ENCODE assay signal across 16 cellular contexts in the genomic region with DNA sequence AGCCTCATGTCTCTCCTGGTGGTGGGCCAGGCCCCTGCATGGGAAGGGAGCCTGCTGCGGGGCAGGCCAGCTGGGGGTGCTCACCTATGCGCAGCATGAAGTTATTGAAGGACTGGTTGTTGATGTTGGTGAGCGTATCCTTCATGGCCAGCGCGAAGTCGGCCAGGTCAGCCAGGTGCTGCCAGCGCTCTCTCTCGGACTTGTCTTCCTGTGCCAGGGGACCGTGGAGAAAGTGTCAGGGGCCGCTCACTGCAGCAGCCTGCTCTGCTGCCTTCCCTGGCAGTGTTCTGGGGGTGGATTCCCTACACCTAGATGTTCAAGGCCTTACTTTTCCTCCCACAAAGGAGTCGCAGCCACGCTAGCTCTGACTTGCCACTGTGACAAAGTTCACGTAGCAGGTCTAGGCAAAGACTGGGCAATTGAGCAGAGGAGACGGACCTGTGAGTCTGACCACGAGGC. TPM values are rescaled to one million over a fixed set of nuclear protein-coding genes. Genes with fewer than 3 reads are reported as not detected.
A peak's percentile ranks its signal among the peaks of the same experiment; 100 is the strongest.
DNase-seq lines count a peak whose midpoint lies in the region; ATAC-seq and TF ChIP-seq lines count a peak whose summit lies in the region.
"Had no signal": no experiment of that assay in that cellular context is flagged by ENCODE, and none has a peak within 500 bp of the region (broad histone marks: within the 10 kb centered on the region; RNA-seq: fewer than 3 reads in every experiment).

No MANE protein-coding gene starts in this region.

- WGBS in testis, 2 donors: 82 to 87% methylated on average over 12 to 15 of the region's 15 CpGs

- TF ChIP-seq CTCF in testis (IDR thresholded peaks at IDR 0.05): no peak

- H3K4me1 Mint-ChIP-seq in activated CD4-positive, alpha-beta memory T cell treated with anti-CD3 and anti-CD28 coated beads, Interleukin-2, amount 10 ng/mL, durations not matched to agents 7 days and 5 days: peaks cover 15% of the 10 kb centered on the region
- H3K4me1 Mint-ChIP-seq in activated CD4-positive, alpha-beta memory T cell treated with anti-CD3 and anti-CD28 coated beads for 36 hours (ENCODE audit: low read depth): peaks cover 11% of the 10 kb centered on the region
- H3K4me1 Mint-ChIP-seq in activated T-helper 17 cell treated with anti-CD3 and anti-CD28 coated beads, Interleukin-2, amount 50 U/mL, for 72 hours: peaks cover 7% of the 10 kb centered on the region

- H3K27ac Mint-ChIP-seq in activated CD4-positive, alpha-beta memory T cell treated with anti-CD3 and anti-CD28 coated beads, Interleukin-2, amount 10 ng/mL, durations not matched to agents 7 days and 5 days: no peak overlapping the region
- no peak overlapping the region for H3K27ac Mint-ChIP-seq in activated CD4-positive, alpha-beta memory T cell treated with anti-CD3 and anti-CD28 coated beads for 36 hours
- peak overlapping the region; percentile 72 for H3K27ac Mint-ChIP-seq in activated T-helper 17 cell treated with anti-CD3 and anti-CD28 coated beads, Interleukin-2, amount 50 U/mL, for 72 hours
- H3K27ac Mint-ChIP-seq: activated naive CD4-positive, alpha-beta T cell treated with anti-CD3 and anti-CD28 coated beads for 36 hours had no signal

- CTCF ChIA-PET in activated CD4-positive, alpha-beta memory T cell treated with anti-CD3 and anti-CD28 coated beads, Interleukin-2, amount 10 ng/mL, durations not matched to agents 7 days and 5 days (lab: Charles Lee): interaction anchor here (1.5 kb wide), 1 partner anchor 412 kb away, joined by 5 read pairs; no protein-coding TSS in a partner anchor
- CTCF ChIA-PET in activated CD4-positive, alpha-beta memory T cell treated with anti-CD3 and anti-CD28 coated beads for 36 hours (lab: Charles Lee): no interaction called here

- ATAC-seq in activated T-helper 17 cell treated with anti-CD3 and anti-CD28 coated beads, Interleukin-2, amount 50 U/mL, for 72 hours (replicated peaks): no peak
- ATAC-seq in GM19395 (IDR thresholded peaks at IDR 0.05; ENCODE audit: unreplicated experiment) (no peak), HG02571 (IDR thresholded peaks at IDR 0.05; ENCODE audit: unreplicated experiment) (no peak), GM18517 (IDR thresholded peaks at IDR 0.05; ENCODE audit: unreplicated experiment) (no peak)
- ATAC-seq: gastroesophageal sphincter had no signal

- no peak for TF ChIP-seq POLR2A in testis (IDR thresholded peaks at IDR 0.05)

- H3K9me3 Mint-ChIP-seq in activated CD4-positive, alpha-beta memory T cell treated with anti-CD3 and anti-CD28 coated beads, Interleukin-2, amount 10 ng/mL, durations not matched to agents 7 days and 5 days: no peaks in the 10 kb centered on the region
- no peaks in the 10 kb centered on the region for H3K9me3 Mint-ChIP-seq in activated CD4-positive, alpha-beta memory T cell treated with anti-CD3 and anti-CD28 coated beads for 36 hours
- H3K9me3 Mint-ChIP-seq in activated T-helper 17 cell treated with anti-CD3 and anti-CD28 coated beads, Interleukin-2, amount 50 U/mL, for 72 hours: no peaks in the 10 kb centered on the region
- H3K9me3 Mint-ChIP-seq: activated naive CD4-positive, alpha-beta T cell treated with anti-CD3 and anti-CD28 coated beads for 36 hours had no signal

- H3K9me3 ChIP-seq in testis: no peaks in the 10 kb centered on the region
- H3K9me3 ChIP-seq: breast epithelium, gastroesophageal sphincter, thoracic aorta had no signal

- POLR2A ChIA-PET in activated CD4-positive, alpha-beta memory T cell treated with anti-CD3 and anti-CD28 coated beads, Interleukin-2, amount 10 ng/mL, durations not matched to agents 7 days and 5 days (lab: Charles Lee): no interaction called here
- POLR2A ChIA-PET in activated CD4-positive, alpha-beta memory T cell treated with anti-CD3 and anti-CD28 coated beads for 36 hours (lab: Charles Lee): interaction anchor here (2.0 kb wide), 1 partner anchor 29 kb away, joined by 6 read pairs; a partner anchor contains a TSS

- H3K36me3 Mint-ChIP-seq in activated CD4-positive, alpha-beta memory T cell treated with anti-CD3 and anti-CD28 coated beads, Interleukin-2, amount 10 ng/mL, durations not matched to agents 7 days and 5 days (ENCODE audit: low read depth): peaks cover 81% of the 10 kb centered on the region
- H3K36me3 Mint-ChIP-seq in activated CD4-positive, alpha-beta memory T cell treated with anti-CD3 and anti-CD28 coated beads for 36 hours: peaks cover 57% of the 10 kb centered on the region
- peaks cover 86% of the 10 kb centered on the region for H3K36me3 Mint-ChIP-seq in activated T-helper 17 cell treated with anti-CD3 and anti-CD28 coated beads, Interleukin-2, amount 50 U/mL, for 72 hours (ENCODE audit: low read depth)

- intact Hi-C loops in activated CD4-positive, alpha-beta memory T cell treated with anti-CD3 and anti-CD28 coated beads for 36 hours (cut with micrococcal nuclease): loop anchor here (10.0 kb wide), 1 partner anchor 247 kb away; no protein-coding TSS in a partner anchor
- intact Hi-C loops in testis (cut with DNase I; ENCODE audit: low total_unique reads): no loop called here

- no peak overlapping the region for H3K4me3 Mint-ChIP-seq in activated CD4-positive, alpha-beta memory T cell treated with anti-CD3 and anti-CD28 coated beads, Interleukin-2, amount 10 ng/mL, durations not matched to agents 7 days and 5 days
- H3K4me3 Mint-ChIP-seq in activated CD4-positive, alpha-beta memory T cell treated with anti-CD3 and anti-CD28 coated beads for 36 hours: no peak overlapping the region
- H3K4me3 Mint-ChIP-seq in activated T-helper 17 cell treated with anti-CD3 and anti-CD28 coated beads, Interleukin-2, amount 50 U/mL, for 72 hours: no peak overlapping the region
- H3K4me3 Mint-ChIP-seq: activated naive CD4-positive, alpha-beta T cell treated with anti-CD3 and anti-CD28 coated beads for 36 hours had no signal

- no peaks in the 10 kb centered on the region for H3K27me3 Mint-ChIP-seq in activated CD4-positive, alpha-beta memory T cell treated with anti-CD3 and anti-CD28 coated beads, Interleukin-2, amount 10 ng/mL, durations not matched to agents 7 days and 5 days
- no peaks in the 10 kb centered on the region for H3K27me3 Mint-ChIP-seq in activated CD4-positive, alpha-beta memory T cell treated with anti-CD3 and anti-CD28 coated beads for 36 hours
- no peaks in the 10 kb centered on the region for H3K27me3 Mint-ChIP-seq in activated T-helper 17 cell treated with anti-CD3 and anti-CD28 coated beads, Interleukin-2, amount 50 U/mL, for 72 hours

- H3K4me3 ChIP-seq in testis: no peak overlapping the region
- H3K4me3 ChIP-seq: breast epithelium, gastroesophageal sphincter, thoracic aorta had no signal

- peaks cover 4% of the 10 kb centered on the region for H3K4me1 ChIP-seq in testis
- H3K4me1 ChIP-seq: breast epithelium, gastroesophageal sphincter had no signal

- H3K36me3 ChIP-seq in testis (ENCODE audit: low read depth, missing control alignments): no peaks in the 10 kb centered on the region

- DNase-seq in activated CD4-positive, alpha-beta memory T cell treated with anti-CD3 and anti-CD28 coated beads, Interleukin-2, amount 10 ng/mL, durations not matched to agents 7 days and 5 days: peak; percentile 17
- DNase-seq in activated CD4-positive, alpha-beta memory T cell treated with anti-CD3 and anti-CD28 coated beads for 36 hours: no peak
- peak; percentile 49 for DNase-seq in islet precursor cell
- peak; percentile 9 for DNase-seq in testis
- DNase-seq: 8988T; activated naive CD4-positive, alpha-beta T cell treated with anti-CD3 and anti-CD28 coated beads for 36 hours; NCI-H1048; NCI-H226 had no signal

- no peak overlapping the region for H3K27ac ChIP-seq in testis
- H3K27ac ChIP-seq: breast epithelium, C4-2B, gastroesophageal sphincter, thoracic aorta had no signal

- H3K27me3 ChIP-seq in testis: no peaks in the 10 kb centered on the region
- H3K27me3 ChIP-seq: breast epithelium, gastroesophageal sphincter had no signal

RNA-seq across cellular contexts. Expression of a gene that starts 28.2 kb away (rescaled TPM):
- 10 to 100 TPM; 40.3 to 42.9 TPM for total RNA-seq in activated CD4-positive, alpha-beta memory T cell treated with anti-CD3 and anti-CD28 coated beads, Interleukin-2, amount 10 ng/mL, durations not matched to agents 7 days and 5 days
- total RNA-seq in activated CD4-positive, alpha-beta memory T cell treated with anti-CD3 and anti-CD28 coated beads for 36 hours: 10 to 100 TPM; 39.9 to 42.4 TPM
- total RNA-seq in activated T-helper 17 cell treated with anti-CD3 and anti-CD28 coated beads, Interleukin-2, amount 50 U/mL, for 72 hours: 10 to 100 TPM; 32.7 to 54.8 TPM
- total RNA-seq in testis: 10 to 100 TPM; 27.1 to 32.8 TPM
- 41.2 TPM for polyA plus RNA-seq in testis (ENCODE audit: insufficient read depth, low read depth, low replicate concordance)

RNA-seq across cellular contexts. Expression of a gene that starts 28.3 kb away (rescaled TPM):
- 10 to 100 TPM; 25.4 to 25.5 TPM for total RNA-seq in activated CD4-positive, alpha-beta memory T cell treated with anti-CD3 and anti-CD28 coated beads, Interleukin-2, amount 10 ng/mL, durations not matched to agents 7 days and 5 days
- total RNA-seq in activated CD4-positive, alpha-beta memory T cell treated with anti-CD3 and anti-CD28 coated beads for 36 hours: 10 to 100 TPM; 19.2 to 20.3 TPM
- total RNA-seq in activated T-helper 17 cell treated with anti-CD3 and anti-CD28 coated beads, Interleukin-2, amount 50 U/mL, for 72 hours: 10 to 100 TPM; 19.4 to 30.0 TPM
- 10 to 100 TPM; 60.4 to 61.3 TPM for total RNA-seq in testis
- 122 TPM for polyA plus RNA-seq in testis (ENCODE audit: insufficient read depth, low read depth, low replicate concordance)
